In the genomic region with DNA sequence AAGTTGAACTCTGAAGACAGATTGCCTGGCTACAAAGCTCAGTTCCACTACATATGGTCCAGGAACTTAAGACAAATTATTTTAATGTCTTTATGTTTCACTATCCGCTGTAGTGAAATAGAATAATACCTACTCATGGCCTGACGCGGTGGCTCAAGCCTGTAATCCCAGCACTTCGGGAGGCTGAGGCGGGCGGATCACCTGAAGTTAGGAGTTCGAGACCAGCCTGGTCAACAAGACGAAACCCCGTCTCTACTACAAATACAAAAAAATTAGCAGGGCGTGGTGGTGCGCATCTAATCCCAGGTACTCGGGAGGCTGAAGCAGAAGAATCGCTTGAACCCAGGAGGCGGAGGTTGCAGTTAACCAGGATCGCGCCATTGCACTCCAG, we compare ENCODE assay signal across 8 cellular contexts. TPM values are rescaled to one million over a fixed set of nuclear protein-coding genes. Genes with fewer than 3 reads are reported as not detected.
DNase-seq lines count a peak whose midpoint lies in the region; ATAC-seq and TF ChIP-seq lines count a peak whose summit lies in the region.
"Not testable (repeated sequence)": the region's sequence is repeated elsewhere in the genome, so short reads cannot be mapped to it uniquely, and the experiment has no call there.
"Had no signal": no experiment of that assay in that cellular context is flagged by ENCODE, and none has a peak within 500 bp of the region (broad histone marks: within the 10 kb centered on the region; RNA-seq: fewer than 3 reads in every experiment).

No MANE protein-coding gene starts in this region.

- not testable (repeated sequence) for H3K27me3 ChIP-seq in CD4-positive, alpha-beta memory T cell (ENCODE audit: insufficient read depth, low read length); mononuclear cell (ENCODE audit: insufficient read depth, low read length)
- peaks cover 0 to 13% (median 0%) of the 10 kb centered on the region in 4 donors for H3K27me3 ChIP-seq in esophagus squamous epithelium

- not testable (repeated sequence) for H3K27me3 Mint-ChIP-seq in CD4-positive, alpha-beta memory T cell; activated naive CD8-positive, alpha-beta T cell treated with anti-CD3 and anti-CD28 coated beads, Interleukin-2, amount 10 ng/mL, durations not matched to agents 7 days and 5 days; stimulated activated memory B cell treated with anti-CD40 and anti-IgM and Interleukin-4, amounts not matched to agents 10 μg/mL and 1 μg/mL and 100 μg/mL, for 72 hours

- 90 to 100% methylated on average over 4 to 13 of the region's 16 CpGs for WGBS in esophagus squamous epithelium, 2 donors

- H3K79me2 ChIP-seq in OCI-LY7 (ENCODE audit: insufficient read depth, low read depth, low read length): peaks cover 13% of the 10 kb centered on the region; the same call in 1 of the 2 replicates

- not testable (repeated sequence) for H3K9me3 ChIP-seq in CD4-positive, alpha-beta memory T cell (ENCODE audit: control insufficient read depth in 1 of 2, low read length in 2 of 2); OCI-LY7 (ENCODE audit: low read length); esophagus squamous epithelium; mononuclear cell (ENCODE audit: low read depth, low read length)

- not testable (repeated sequence) for H3K9me3 Mint-ChIP-seq in CD4-positive, alpha-beta memory T cell; activated naive CD8-positive, alpha-beta T cell treated with anti-CD3 and anti-CD28 coated beads, Interleukin-2, amount 10 ng/mL, durations not matched to agents 7 days and 5 days; stimulated activated memory B cell treated with anti-CD40 and anti-IgM and Interleukin-4, amounts not matched to agents 10 μg/mL and 1 μg/mL and 100 μg/mL, for 72 hours

- peak overlapping the region; percentile 89 for H3K27ac ChIP-seq in CD4-positive, alpha-beta memory T cell (ENCODE audit: low read depth, low read length)
- H3K27ac ChIP-seq in OCI-LY7 (ENCODE audit: low read depth, low read length, poor library complexity, severe bottlenecking) (peak overlapping the region; percentile 57), esophagus squamous epithelium (peak overlapping the region; percentile 83 to 94 (median 88))

- peak overlapping the region; percentile 93 to 98 (median 94) for H3K27ac Mint-ChIP-seq in CD4-positive, alpha-beta memory T cell
- H3K27ac Mint-ChIP-seq in activated naive CD8-positive, alpha-beta T cell treated with anti-CD3 and anti-CD28 coated beads, Interleukin-2, amount 10 ng/mL, durations not matched to agents 7 days and 5 days: peak overlapping the region; percentile 100
- peak overlapping the region; percentile 93 for H3K27ac Mint-ChIP-seq in stimulated activated memory B cell treated with anti-CD40 and anti-IgM and Interleukin-4, amounts not matched to agents 10 μg/mL and 1 μg/mL and 100 μg/mL, for 72 hours

- peaks cover 28% of the 10 kb centered on the region for H3K4me1 ChIP-seq in CD4-positive, alpha-beta memory T cell (ENCODE audit: insufficient read depth, low read length)
- peaks cover 14% of the 10 kb centered on the region for H3K4me1 ChIP-seq in OCI-LY7 (ENCODE audit: insufficient read depth, low read length, poor library complexity, severe bottlenecking)
- peaks cover 13 to 34% (median 21%) of the 10 kb centered on the region in 3 donors for H3K4me1 ChIP-seq in esophagus squamous epithelium
- peaks cover 29% of the 10 kb centered on the region for H3K4me1 ChIP-seq in mononuclear cell (ENCODE audit: insufficient read depth, low read length)

- not testable (repeated sequence) for BruUV-seq in OCI-LY7 (replicated peaks; lab: Mats Ljungman, UMichigan)

- H3K36me3 ChIP-seq in CD4-positive, alpha-beta memory T cell (ENCODE audit: insufficient read depth, low read length): not testable (repeated sequence)
- H3K36me3 ChIP-seq in OCI-LY7 (ENCODE audit: insufficient read depth, low read length) (peaks cover 12% of the 10 kb centered on the region), esophagus squamous epithelium (peaks cover 0 to 24% (median 0%) of the 10 kb centered on the region in 3 donors)

- H3K36me3 Mint-ChIP-seq in CD4-positive, alpha-beta memory T cell: peaks cover 6 to 24% of the 10 kb centered on the region in 2 donors
- H3K36me3 Mint-ChIP-seq in activated naive CD8-positive, alpha-beta T cell treated with anti-CD3 and anti-CD28 coated beads, Interleukin-2, amount 10 ng/mL, durations not matched to agents 7 days and 5 days; stimulated activated memory B cell treated with anti-CD40 and anti-IgM and Interleukin-4, amounts not matched to agents 10 μg/mL and 1 μg/mL and 100 μg/mL, for 72 hours: not testable (repeated sequence)

- H4K20me1 ChIP-seq in OCI-LY7 (ENCODE audit: insufficient read depth, low read length): not testable (repeated sequence)

- TF ChIP-seq CTCF in OCI-LY7 (conservative IDR thresholded peaks at IDR 0.05; ENCODE audit: low read length); esophagus squamous epithelium (IDR thresholded peaks at IDR 0.05): not testable (repeated sequence)

- peak overlapping the region; percentile 91 to 99 for H3K4me3 ChIP-seq in CD4-positive, alpha-beta memory T cell (ENCODE audit: low read length in 2 of 2)
- H3K4me3 ChIP-seq in OCI-LY7 (ENCODE audit: low read depth, low read length, poor library complexity, severe bottlenecking) (peak overlapping the region; percentile 95), esophagus squamous epithelium (peak overlapping the region; percentile 46 to 90 (median 84)), mononuclear cell (ENCODE audit: low read length) (peak overlapping the region; percentile 99)

- peak overlapping the region; percentile 92 for H3K4me2 ChIP-seq in OCI-LY7 (ENCODE audit: low read length)

- H3K9me2 ChIP-seq in OCI-LY7 (ENCODE audit: insufficient read depth, low read length): not testable (repeated sequence)

- POLR2A ChIA-PET in CD4-positive, alpha-beta memory T cell (lab: Charles Lee; ENCODE audit: partially characterized antibody): interaction anchor here (0.7 to 2.9 kb wide), 11 partner anchors 12 to 248 kb away, joined by 3 to 43 read pairs (median 6); a partner anchor contains a TSS
- POLR2A ChIA-PET in OCI-LY7 (lab: Charles Lee): interaction anchor here (1.0 kb wide), 1 partner anchor 14 kb away, joined by 4 read pairs; no protein-coding TSS in a partner anchor
- POLR2A ChIA-PET in activated naive CD8-positive, alpha-beta T cell treated with anti-CD3 and anti-CD28 coated beads, Interleukin-2, amount 10 ng/mL, durations not matched to agents 7 days and 5 days (lab: Charles Lee): interaction anchor here (0.6 to 2.8 kb wide), 11 partner anchors 8 to 502 kb away, joined by 3 to 39 read pairs (median 5); a partner anchor contains a TSS

- H3K4me1 Mint-ChIP-seq in CD4-positive, alpha-beta memory T cell: peaks cover 5 to 31% (median 13%) of the 10 kb centered on the region in 4 donors
- peaks cover 11% of the 10 kb centered on the region for H3K4me1 Mint-ChIP-seq in activated naive CD8-positive, alpha-beta T cell treated with anti-CD3 and anti-CD28 coated beads, Interleukin-2, amount 10 ng/mL, durations not matched to agents 7 days and 5 days
- H3K4me1 Mint-ChIP-seq in stimulated activated memory B cell treated with anti-CD40 and anti-IgM and Interleukin-4, amounts not matched to agents 10 μg/mL and 1 μg/mL and 100 μg/mL, for 72 hours: peaks cover 13% of the 10 kb centered on the region

- not testable (repeated sequence) for DNase-seq in CD4-positive, alpha-beta memory T cell; OCI-LY7 (ENCODE audit: low spot score); activated naive CD8-positive, alpha-beta T cell treated with anti-CD3 and anti-CD28 coated beads, Interleukin-2, amount 10 ng/mL, durations not matched to agents 7 days and 5 days; esophagus squamous epithelium (lab: John Stamatoyannopoulos, UW)

- CTCF ChIA-PET in CD4-positive, alpha-beta memory T cell (lab: Charles Lee; ENCODE audit: partially characterized antibody); OCI-LY7 (lab: Charles Lee; ENCODE audit: unreplicated experiment): not testable (repeated sequence)

- peak overlapping the region; percentile 89 to 99 (median 96) for H3K4me3 Mint-ChIP-seq in CD4-positive, alpha-beta memory T cell
- H3K4me3 Mint-ChIP-seq in activated naive CD8-positive, alpha-beta T cell treated with anti-CD3 and anti-CD28 coated beads, Interleukin-2, amount 10 ng/mL, durations not matched to agents 7 days and 5 days: peak overlapping the region; percentile 100
- H3K4me3 Mint-ChIP-seq in stimulated activated memory B cell treated with anti-CD40 and anti-IgM and Interleukin-4, amounts not matched to agents 10 μg/mL and 1 μg/mL and 100 μg/mL, for 72 hours: peak overlapping the region; percentile 99

- peak overlapping the region; percentile 96 for H2AFZ ChIP-seq in OCI-LY7 (ENCODE audit: low read length)

- not testable (repeated sequence) for TF ChIP-seq POLR2A in esophagus squamous epithelium (IDR thresholded peaks at IDR 0.05)

- ATAC-seq in activated naive CD8-positive, alpha-beta T cell treated with anti-CD3 and anti-CD28 coated beads, Interleukin-2, amount 10 ng/mL, durations not matched to agents 7 days and 5 days (ENCODE audit: low read depth); stimulated activated memory B cell treated with anti-CD40 and anti-IgM and Interleukin-4, amounts not matched to agents 10 μg/mL and 1 μg/mL and 100 μg/mL, for 72 hours: not testable (repeated sequence)

- intact Hi-C loops in CD4-positive, alpha-beta memory T cell (cut with micrococcal nuclease); OCI-LY7 (cut with micrococcal nuclease; ENCODE audit: unreplicated experiment); esophagus squamous epithelium (cut with DNase I): not testable (repeated sequence)

RNA-seq across cellular contexts. Expression of a gene that starts 0.6 kb away (rescaled TPM):
- total RNA-seq in CD4-positive, alpha-beta memory T cell: 10 to 100 TPM; 55.6 to 59.4 TPM
- polyA plus RNA-seq in CD4-positive, alpha-beta memory T cell: 100 to 1,000 TPM; 106 to 115 TPM
- 45.8 and 57.2 TPM in 2 replicates for total RNA-seq in OCI-LY7 (2014; rRNA removed; shearing (Covaris generic))
- 73.3 and 92.2 TPM in 2 replicates for total RNA-seq in OCI-LY7 (2022)
- 10 to 100 TPM; 82.6 to 96.2 TPM for total RNA-seq in activated naive CD8-positive, alpha-beta T cell treated with anti-CD3 and anti-CD28 coated beads, Interleukin-2, amount 10 ng/mL, durations not matched to agents 7 days and 5 days
- 10 to 100 TPM; 39.0 to 64.7 (median 60.4) TPM for total RNA-seq in esophagus squamous epithelium
- 31.4 TPM for total RNA-seq in mononuclear cell

RNA-seq across cellular contexts. Expression of a gene that starts 23.1 kb away (rescaled TPM):
- not detected for total RNA-seq in CD4-positive, alpha-beta memory T cell
- not detected for polyA plus RNA-seq in CD4-positive, alpha-beta memory T cell
- not detected in 2 replicates for total RNA-seq in OCI-LY7 (2014; rRNA removed; shearing (Covaris generic))
- not detected in 2 replicates for total RNA-seq in OCI-LY7 (2022)
- not detected for total RNA-seq in activated naive CD8-positive, alpha-beta T cell treated with anti-CD3 and anti-CD28 coated beads, Interleukin-2, amount 10 ng/mL, durations not matched to agents 7 days and 5 days
- total RNA-seq in esophagus squamous epithelium: not detected
- total RNA-seq in mononuclear cell: not detected
- total RNA-seq: cerebellum, Right ventricle myocardium inferior had no signal

RNA-seq across cellular contexts. Expression of a gene that starts 37.0 kb away (rescaled TPM):
- 100 to 1,000 TPM in 1 of 2 experiments, 10 to 100 TPM in 1; 98.4 to 105 TPM for total RNA-seq in CD4-positive, alpha-beta memory T cell
- 10 to 100 TPM; 69.8 to 76.7 TPM for polyA plus RNA-seq in CD4-positive, alpha-beta memory T cell
- total RNA-seq in OCI-LY7 (2014; rRNA removed; shearing (Covaris generic)): 44.7 and 52.3 TPM in 2 replicates
- total RNA-seq in OCI-LY7 (2022) (81.1 and 81.2 TPM in 2 replicates), esophagus squamous epithelium (10 to 100 TPM; 45.3 to 57.6 (median 53.3) TPM), mononuclear cell (46.1 TPM)
- 10 to 100 TPM; 71.6 to 74.7 TPM for total RNA-seq in activated naive CD8-positive, alpha-beta T cell treated with anti-CD3 and anti-CD28 coated beads, Interleukin-2, amount 10 ng/mL, durations not matched to agents 7 days and 5 days

RNA-seq across cellular contexts. Expression of a gene that starts 51.9 kb away (rescaled TPM):
- not detected for total RNA-seq in CD4-positive, alpha-beta memory T cell
- polyA plus RNA-seq in CD4-positive, alpha-beta memory T cell: not detected
- 14.8 and 18.9 TPM in 2 replicates for total RNA-seq in OCI-LY7 (2014; rRNA removed; shearing (Covaris generic))
- total RNA-seq in OCI-LY7 (2022): 46.4 and 53.8 TPM in 2 replicates
- total RNA-seq in activated naive CD8-positive, alpha-beta T cell treated with anti-CD3 and anti-CD28 coated beads, Interleukin-2, amount 10 ng/mL, durations not matched to agents 7 days and 5 days: not detected
- total RNA-seq in esophagus squamous epithelium: not detected
- under 0.01 TPM for total RNA-seq in mononuclear cell
- total RNA-seq: Right ventricle myocardium inferior had no signal

RNA-seq across cellular contexts. Expression of a gene that starts 52.7 kb away (rescaled TPM):
- total RNA-seq in CD4-positive, alpha-beta memory T cell: 10 to 100 TPM; 28.6 to 30.6 TPM
- 100 to 1,000 TPM; 137 to 173 TPM for polyA plus RNA-seq in CD4-positive, alpha-beta memory T cell
- total RNA-seq in OCI-LY7 (2014; rRNA removed; shearing (Covaris generic)): 97.4 and 120 TPM in 2 replicates
- total RNA-seq in OCI-LY7 (2022): 96.4 and 135 TPM in 2 replicates
- 10 to 100 TPM; 53.4 to 61.9 TPM for total RNA-seq in activated naive CD8-positive, alpha-beta T cell treated with anti-CD3 and anti-CD28 coated beads, Interleukin-2, amount 10 ng/mL, durations not matched to agents 7 days and 5 days
- 100 to 1,000 TPM; 111 to 210 (median 162) TPM for total RNA-seq in esophagus squamous epithelium
- 16.5 TPM for total RNA-seq in mononuclear cell
